In the genomic region with DNA sequence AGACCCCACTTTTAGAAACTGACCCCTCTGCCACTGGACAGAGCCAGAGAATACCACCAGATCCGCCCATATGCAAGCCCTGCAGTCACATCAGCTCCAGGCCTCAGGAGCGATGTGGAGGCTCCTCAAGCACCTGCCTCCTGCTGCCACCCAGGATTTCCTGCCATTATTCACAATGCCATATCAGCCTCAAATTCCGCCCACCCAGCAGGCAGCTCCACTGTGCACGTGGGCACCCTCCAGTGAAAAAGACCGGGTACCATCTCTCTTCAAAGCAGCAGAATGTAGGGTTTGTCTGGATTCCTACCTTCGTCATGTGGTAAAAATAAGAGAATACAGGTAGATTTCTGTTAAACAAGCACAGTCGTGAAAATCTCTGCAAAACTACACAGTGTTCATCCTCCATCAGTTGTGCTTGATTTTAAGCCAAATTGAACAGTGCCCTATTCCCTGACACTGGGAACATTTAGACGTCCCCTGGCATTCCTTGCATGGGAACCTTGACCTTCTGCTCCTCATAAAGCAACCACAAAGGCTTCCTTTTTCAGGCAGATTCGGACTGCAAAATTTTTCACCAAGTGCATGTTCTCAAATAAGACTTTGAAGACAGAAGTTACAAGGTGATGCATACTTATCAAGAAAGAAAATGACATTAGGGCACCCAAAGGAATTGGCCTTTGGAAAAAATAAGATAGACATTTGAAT, we compare ENCODE assay signal across 18 cellular contexts.
"Had no signal": no experiment of that assay in that cellular context is flagged by ENCODE, and none has a peak within 500 bp of the region (broad histone marks: within the 10 kb centered on the region; RNA-seq: fewer than 3 reads in every experiment).

No MANE protein-coding gene starts in this region.

- H3K4me1 ChIP-seq: lower lobe of right lung, psoas muscle, vagina had no signal

- ATAC-seq: activated T-cell treated with anti-CD3 and anti-CD28 coated beads, Interleukin-2, amount 50 U/mL, for 4 hours; lower lobe of right lung; psoas muscle; right lobe of liver had no signal

- H3K36me3 ChIP-seq: lower lobe of right lung, right lobe of liver, vagina had no signal

- H3K27me3 ChIP-seq: right lobe of liver, tibial nerve, vagina had no signal

- H3K4me1 Mint-ChIP-seq: activated naive CD4-positive, alpha-beta T cell treated with anti-CD3 and anti-CD28 coated beads, Interleukin-2, amount 50 U/mL, for 24 hours had no signal

- H3K36me3 Mint-ChIP-seq: activated naive CD4-positive, alpha-beta T cell treated with anti-CD3 and anti-CD28 coated beads, Interleukin-2, amount 50 U/mL, for 24 hours had no signal

- H3K4me3 ChIP-seq: coronary artery, lower lobe of right lung, psoas muscle, right lobe of liver, tibial nerve, vagina had no signal

- H3K9me3 Mint-ChIP-seq: activated CD4-positive, alpha-beta memory T cell treated with anti-CD3 and anti-CD28 coated beads, Interleukin-2, amount 10 ng/mL, durations not matched to agents 7 days and 5 days; activated naive CD4-positive, alpha-beta T cell treated with anti-CD3 and anti-CD28 coated beads, Interleukin-2, amount 50 U/mL, for 24 hours; activated T-cell treated with anti-CD3 and anti-CD28 coated beads, Interleukin-2, amount 50 U/mL, for 4 hours; neural crest cell had no signal

- H3K9me3 ChIP-seq: lower lobe of right lung, psoas muscle, right lobe of liver, tibial nerve, vagina had no signal

- H3K4me3 Mint-ChIP-seq: activated CD4-positive, alpha-beta memory T cell treated with anti-CD3 and anti-CD28 coated beads, Interleukin-2, amount 10 ng/mL, durations not matched to agents 7 days and 5 days; activated naive CD4-positive, alpha-beta T cell treated with anti-CD3 and anti-CD28 coated beads, Interleukin-2, amount 50 U/mL, for 24 hours; activated T-cell treated with anti-CD3 and anti-CD28 coated beads, Interleukin-2, amount 50 U/mL, for 4 hours; neural crest cell had no signal

- H3K27ac Mint-ChIP-seq: activated CD4-positive, alpha-beta memory T cell treated with anti-CD3 and anti-CD28 coated beads, Interleukin-2, amount 10 ng/mL, durations not matched to agents 7 days and 5 days; activated naive CD4-positive, alpha-beta T cell treated with anti-CD3 and anti-CD28 coated beads, Interleukin-2, amount 50 U/mL, for 24 hours had no signal

- DNase-seq: activated CD4-positive, alpha-beta memory T cell treated with anti-CD3 and anti-CD28 coated beads, Interleukin-2, amount 10 ng/mL, durations not matched to agents 7 days and 5 days; activated CD4-positive, alpha-beta T cell treated with anti-CD3 and anti-CD28 coated beads for 4 hours; activated effector memory CD4-positive, alpha-beta T cell treated with Interleukin-2 at 50 U/mL for 16 hours; activated T-cell treated with anti-CD3 and anti-CD28 coated beads, Interleukin-2, amount 50 U/mL, for 4 hours; central memory CD4-positive, alpha-beta T cell; effector CD4-positive, alpha-beta T cell; foreskin fibroblast; kidney glomerular epithelial cell; lower lobe of right lung; psoas muscle; right lobe of liver; stimulated activated CD4-positive, alpha-beta T cell treated with anti-CD3 and anti-CD28 coated beads, Interleukin-12 subunit alpha, Interleukin-12 subunit beta, amount 100 ng/mL, for 4 hours; stimulated activated CD4-positive, alpha-beta T cell treated with anti-CD3 and anti-CD28 coated beads, Interleukin-2, amount 100 ng/mL, for 24 hours had no signal

- H3K27me3 Mint-ChIP-seq: activated naive CD4-positive, alpha-beta T cell treated with anti-CD3 and anti-CD28 coated beads, Interleukin-2, amount 50 U/mL, for 24 hours had no signal

- H3K27ac ChIP-seq: coronary artery, lower lobe of right lung, psoas muscle, right lobe of liver, vagina had no signal
